In the genomic region with DNA sequence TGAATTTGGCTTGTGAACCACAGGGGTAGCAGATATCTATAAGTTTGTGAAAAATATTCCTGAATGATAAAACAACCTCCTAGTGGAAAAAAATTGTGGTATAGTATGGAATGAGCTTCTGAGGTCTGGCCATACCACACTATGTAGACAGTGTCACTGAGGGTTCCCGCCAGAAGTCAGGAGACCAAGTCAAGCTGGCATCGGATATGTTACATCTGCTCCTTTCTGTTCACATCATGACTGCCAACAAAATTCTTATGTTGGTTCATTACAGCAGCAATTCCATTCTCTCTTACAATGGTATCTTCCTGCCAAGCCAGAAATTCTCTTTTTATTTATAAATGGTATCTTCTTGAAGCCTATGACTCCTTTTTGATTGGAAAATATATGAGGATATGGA, we compare ENCODE assay signal across 24 cellular contexts.
"Had no signal": no experiment of that assay in that cellular context is flagged by ENCODE, and none has a peak within 500 bp of the region (broad histone marks: within the 10 kb centered on the region; RNA-seq: fewer than 3 reads in every experiment).

No MANE protein-coding gene starts in this region.

- H3K27me3 ChIP-seq: gastroesophageal sphincter, tibial artery had no signal

- H3K27me3 Mint-ChIP-seq: activated CD4-positive, alpha-beta T cell treated with anti-CD3 and anti-CD28 coated beads, Interleukin-2, amount 10 ng/mL, durations not matched to agents 24 days and 14 days; activated CD8-positive, alpha-beta memory T cell treated with anti-CD3 and anti-CD28 coated beads, Interleukin-2, amount 10 ng/mL, durations not matched to agents 7 days and 5 days; activated CD8-positive, alpha-beta T cell treated with anti-CD3 and anti-CD28 coated beads for 36 hours; activated naive CD8-positive, alpha-beta T cell treated with anti-CD3 and anti-CD28 coated beads, Interleukin-2, amount 50 U/mL, for 24 hours; brain had no signal

- H3K4me3 ChIP-seq: gastroesophageal sphincter, tibial artery had no signal

- H3K9me3 ChIP-seq: gastroesophageal sphincter, tibial artery had no signal

- H3K9me3 Mint-ChIP-seq: activated CD4-positive, alpha-beta T cell treated with anti-CD3 and anti-CD28 coated beads, Interleukin-2, amount 10 ng/mL, durations not matched to agents 24 days and 14 days; activated CD8-positive, alpha-beta T cell treated with anti-CD3 and anti-CD28 coated beads for 36 hours; activated naive CD8-positive, alpha-beta T cell treated with anti-CD3 and anti-CD28 coated beads, Interleukin-2, amount 50 U/mL, for 24 hours; brain; nephron had no signal

- H3K27ac ChIP-seq: gastroesophageal sphincter, tibial artery, VCaP had no signal

- H3K27ac Mint-ChIP-seq: activated CD4-positive, alpha-beta T cell treated with anti-CD3 and anti-CD28 coated beads, Interleukin-2, amount 10 ng/mL, durations not matched to agents 24 days and 14 days; activated CD8-positive, alpha-beta memory T cell treated with anti-CD3 and anti-CD28 coated beads, Interleukin-2, amount 10 ng/mL, durations not matched to agents 7 days and 5 days; activated CD8-positive, alpha-beta T cell treated with anti-CD3 and anti-CD28 coated beads for 36 hours; activated naive CD8-positive, alpha-beta T cell treated with anti-CD3 and anti-CD28 coated beads, Interleukin-2, amount 50 U/mL, for 24 hours; nephron had no signal

- DNase-seq: activated CD4-positive, alpha-beta T cell treated with anti-CD3 and anti-CD28 coated beads, Interleukin-2, amount 10 ng/mL, durations not matched to agents 24 days and 14 days; activated CD8-positive, alpha-beta memory T cell treated with anti-CD3 and anti-CD28 coated beads, Interleukin-2, amount 10 ng/mL, durations not matched to agents 7 days and 5 days; activated gamma-delta T cell; activated naive CD4-positive, alpha-beta T cell treated with anti-CD3 and anti-CD28 coated beads, Interleukin-2, amount 50 U/mL, for 16 hours; activated naive CD8-positive, alpha-beta T cell treated with anti-CD3 and anti-CD28 coated beads, Interleukin-2, amount 50 U/mL, for 24 hours; activated T-cell treated with anti-CD3 and anti-CD28 coated beads for 4 hours; effector memory CD4-positive, alpha-beta T cell; head of caudate nucleus; hypothalamus; left ventricle myocardium superior; midbrain; nucleus accumbens; stimulated activated CD4-positive, alpha-beta T cell treated with anti-CD3 and anti-CD28 coated beads, Interleukin-2, amount 100 ng/mL, for 48 hours; stimulated activated naive CD4-positive, alpha-beta T cell treated with Interleukin-2 at 50 U/mL for 16 hours; tibial artery had no signal

- H3K4me1 Mint-ChIP-seq: activated CD4-positive, alpha-beta T cell treated with anti-CD3 and anti-CD28 coated beads, Interleukin-2, amount 10 ng/mL, durations not matched to agents 24 days and 14 days; nephron had no signal

- FAIRE-seq: colon, islet of Langerhans had no signal

- H3K4me3 Mint-ChIP-seq: activated CD4-positive, alpha-beta T cell treated with anti-CD3 and anti-CD28 coated beads, Interleukin-2, amount 10 ng/mL, durations not matched to agents 24 days and 14 days; activated CD8-positive, alpha-beta memory T cell treated with anti-CD3 and anti-CD28 coated beads, Interleukin-2, amount 10 ng/mL, durations not matched to agents 7 days and 5 days; activated CD8-positive, alpha-beta T cell treated with anti-CD3 and anti-CD28 coated beads for 36 hours; activated naive CD8-positive, alpha-beta T cell treated with anti-CD3 and anti-CD28 coated beads, Interleukin-2, amount 50 U/mL, for 24 hours; brain; nephron had no signal

- ATAC-seq: activated CD4-positive, CD25-positive, alpha-beta regulatory T cell treated with anti-CD3 and anti-CD28 coated beads, Interleukin-2, amount 50 U/mL, for 24 hours; activated CD8-positive, alpha-beta memory T cell treated with anti-CD3 and anti-CD28 coated beads, Interleukin-2, amount 10 ng/mL, durations not matched to agents 7 days and 5 days; activated CD8-positive, alpha-beta T cell treated with anti-CD3 and anti-CD28 coated beads for 36 hours; activated naive CD8-positive, alpha-beta T cell treated with anti-CD3 and anti-CD28 coated beads, Interleukin-2, amount 50 U/mL, for 24 hours; gastroesophageal sphincter; left ventricle myocardium superior; sciatic nerve had no signal
